Comparison of ENCODE assay signal across 8 cellular contexts in genomic region chr15:33201376-33202189, GRCh38. TPM values are rescaled to one million over a fixed set of nuclear protein-coding genes. Genes with fewer than 3 reads are reported as not detected.
DNase-seq lines count a peak whose midpoint lies in the region; ATAC-seq and TF ChIP-seq lines count a peak whose summit lies in the region.

No MANE protein-coding gene starts in this region.

- ATAC-seq in GM18517 (IDR thresholded peaks at IDR 0.05; ENCODE audit: unreplicated experiment): peak; percentile 83
- ATAC-seq in HG03025 (IDR thresholded peaks at IDR 0.05; ENCODE audit: low FRiP score, unreplicated experiment): peak; percentile 52
- ATAC-seq in upper lobe of right lung: peak; percentile 91

- TF ChIP-seq CTCF in A673 (conservative IDR thresholded peaks at IDR 0.05; ENCODE audit: low read depth, low read length): no peak
- TF ChIP-seq CTCF in esophagus squamous epithelium (IDR thresholded peaks at IDR 0.05): peak in 1 of 6 experiments; percentile 42
- peak; percentile 14 for TF ChIP-seq CTCF in upper lobe of right lung (IDR thresholded peaks at IDR 0.05)

- CTCF ChIA-PET in A673 (lab: Charles Lee): no interaction called here

- no peak overlapping the region for H3K27ac ChIP-seq in A673 (ENCODE audit: low read depth, low read length, poor library complexity, severe bottlenecking)
- peak overlapping the region in 1 of 4 donors; percentile 17 for H3K27ac ChIP-seq in esophagus squamous epithelium
- peak overlapping the region; percentile 9 for H3K27ac ChIP-seq in upper lobe of right lung

- no TSS peak for BruUV-seq in A673 (replicated peaks; lab: Mats Ljungman, UMichigan)

- H3K27me3 ChIP-seq in A673 (replicated peaks; ENCODE audit: insufficient read depth, low read depth, low read length, poor library complexity): peaks cover 21% of the 10 kb centered on the region
- H3K27me3 ChIP-seq in esophagus squamous epithelium: peaks cover 0 to 89% (median 2%) of the 10 kb centered on the region in 4 donors
- no peaks in the 10 kb centered on the region for H3K27me3 ChIP-seq in upper lobe of right lung

- POLR2A ChIA-PET in A673 (lab: Charles Lee; ENCODE audit: low non-redundant PET): no interaction called here

- intact Hi-C loops in A673 (cut with micrococcal nuclease; ENCODE audit: unreplicated experiment) (no loop called here), esophagus squamous epithelium (cut with DNase I) (no loop called here), upper lobe of right lung (cut with DNase I) (no loop called here)

- DNase-seq in A673 (ENCODE audit: low spot score) (no peak), NCI-H526 (lab: John Stamatoyannopoulos, UW) (peak; percentile 66 to 83), esophagus squamous epithelium (lab: John Stamatoyannopoulos, UW) (no peak), occipital lobe (lab: John Stamatoyannopoulos, UW) (peak; percentile 54), upper lobe of right lung (peak; percentile 74)
- DNase-seq in activated CD8-positive, alpha-beta memory T cell treated with anti-CD3 and anti-CD28 coated beads, Interleukin-2, amount 50 U/mL, for 24 hours (ENCODE audit: extremely low read depth): peak; percentile 25

- H3K4me1 ChIP-seq in A673 (ENCODE audit: insufficient read depth, low read length, poor library complexity, severe bottlenecking): no peaks in the 10 kb centered on the region
- peaks cover 0 to 16% (median 9%) of the 10 kb centered on the region in 3 donors for H3K4me1 ChIP-seq in esophagus squamous epithelium
- no peaks in the 10 kb centered on the region for H3K4me1 ChIP-seq in upper lobe of right lung

- H3K4me3 ChIP-seq in A673 (ENCODE audit: low read depth, low read length, poor library complexity, severe bottlenecking) (peak overlapping the region; percentile 11), esophagus squamous epithelium (peak overlapping the region in 3 of 4 donors; percentile 3 to 46 (median 20)), upper lobe of right lung (peak overlapping the region; percentile 36)

- TF ChIP-seq POLR2A in esophagus squamous epithelium (IDR thresholded peaks at IDR 0.05): no peak

- WGBS in esophagus squamous epithelium, 2 donors: 17 to 25% methylated on average over 9 to 11 of the region's 11 CpGs

- H3K9me3 ChIP-seq in A673 (ENCODE audit: low read depth, low read length, poor library complexity, severe bottlenecking): no peaks in the 10 kb centered on the region
- H3K9me3 ChIP-seq in esophagus squamous epithelium: no peaks in the 10 kb centered on the region
- H3K9me3 ChIP-seq in upper lobe of right lung: no peaks in the 10 kb centered on the region

- H3K36me3 ChIP-seq in A673 (ENCODE audit: insufficient read depth, low read length, poor library complexity, severe bottlenecking) (no peaks in the 10 kb centered on the region), esophagus squamous epithelium (no peaks in the 10 kb centered on the region), upper lobe of right lung (no peaks in the 10 kb centered on the region)

RNA-seq across cellular contexts. Expression of gene FMN1, which starts 7.1 kb away (rescaled TPM):
- total RNA-seq in A673 (2021) (0.09 and 0.37 TPM in 2 replicates), esophagus squamous epithelium (10 to 100 TPM in 1 of 4 donors, 1 to 10 TPM in 3; 4.3 to 10.1 (median 8.8) TPM), occipital lobe (3.9 TPM), upper lobe of right lung (33.5 TPM)

Comparison
In these comparisons a context has a peak if more than half of its experiments do, and no peak if none do; other contexts are left out.
1. DNase-seq: peak in NCI-H526 (2 of 2), activated CD8-positive, alpha-beta memory T cell treated with anti-CD3 and anti-CD28 coated beads, Interleukin-2, amount 50 U/mL, for 24 hours (single experiment), occipital lobe (single experiment) and upper lobe of right lung (single experiment); none in A673 (single experiment) and esophagus squamous epithelium (single experiment).
2. Peak in every context shown above with its lines, with median percentiles within 50 percentile points of each other: H3K4me3 ChIP-seq and ATAC-seq.